27 cellular contexts compared by ENCODE assay signal in genomic region chr2:225573603-225574002, GRCh38.
"Had no signal": no experiment of that assay in that cellular context is flagged by ENCODE, and none has a peak within 500 bp of the region (broad histone marks: within the 10 kb centered on the region; RNA-seq: fewer than 3 reads in every experiment).

No MANE protein-coding gene starts in this region.

- H3K36me3 ChIP-seq: gastroesophageal sphincter, neutrophil, right lobe of liver, uterus, WERI-Rb-1 had no signal

- H3K27ac Mint-ChIP-seq: activated CD4-positive, alpha-beta memory T cell treated with anti-CD3 and anti-CD28 coated beads, Interleukin-2, amount 10 ng/mL, durations not matched to agents 7 days and 5 days; activated CD4-positive, alpha-beta T cell treated with anti-CD3 and anti-CD28 coated beads, Interleukin-2, amount 10 ng/mL, durations not matched to agents 7 days and 5 days; activated T-helper 17 cell treated with anti-CD3 and anti-CD28 coated beads, Interleukin-2, amount 50 U/mL, for 72 hours; nephron; progenitor cell of endocrine pancreas; stimulated activated naive CD8-positive, alpha-beta T cell treated with anti-CD3 and anti-CD28 coated beads, Interleukin-15, amount 100 ng/mL, for 72 hours; type B pancreatic cell had no signal

- H3K4me3 ChIP-seq: gastroesophageal sphincter, right lobe of liver, uterus had no signal

- H3K4me1 Mint-ChIP-seq: activated CD4-positive, alpha-beta memory T cell treated with anti-CD3 and anti-CD28 coated beads, Interleukin-2, amount 10 ng/mL, durations not matched to agents 7 days and 5 days; activated CD4-positive, alpha-beta T cell treated with anti-CD3 and anti-CD28 coated beads, Interleukin-2, amount 10 ng/mL, durations not matched to agents 7 days and 5 days; activated T-helper 17 cell treated with anti-CD3 and anti-CD28 coated beads, Interleukin-2, amount 50 U/mL, for 72 hours; stimulated activated naive CD8-positive, alpha-beta T cell treated with anti-CD3 and anti-CD28 coated beads, Interleukin-15, amount 100 ng/mL, for 72 hours had no signal

- ATAC-seq: activated CD4-positive, CD25-positive, alpha-beta regulatory T cell treated with anti-CD3 and anti-CD28 coated beads, Interleukin-2, amount 50 U/mL, for 24 hours; activated T-cell treated with anti-CD3 and anti-CD28 coated beads, Interleukin-2, amount 50 U/mL, for 4 hours; activated T-helper 17 cell treated with anti-CD3 and anti-CD28 coated beads, Interleukin-2, amount 50 U/mL, for 72 hours; gastroesophageal sphincter; left cardiac atrium; left ventricle myocardium superior; right lobe of liver; stimulated activated naive CD8-positive, alpha-beta T cell treated with anti-CD3 and anti-CD28 coated beads, Interleukin-15, amount 100 ng/mL, for 72 hours had no signal

- H3K36me3 Mint-ChIP-seq: type B pancreatic cell had no signal

- H3K9me3 ChIP-seq: gastroesophageal sphincter, neutrophil, right lobe of liver, uterus had no signal

- H3K4me3 Mint-ChIP-seq: activated CD4-positive, alpha-beta memory T cell treated with anti-CD3 and anti-CD28 coated beads, Interleukin-2, amount 10 ng/mL, durations not matched to agents 7 days and 5 days; activated CD4-positive, alpha-beta T cell treated with anti-CD3 and anti-CD28 coated beads, Interleukin-2, amount 10 ng/mL, durations not matched to agents 7 days and 5 days; activated T-cell treated with anti-CD3 and anti-CD28 coated beads, Interleukin-2, amount 50 U/mL, for 4 hours; activated T-helper 17 cell treated with anti-CD3 and anti-CD28 coated beads, Interleukin-2, amount 50 U/mL, for 72 hours; nephron; stimulated activated naive CD8-positive, alpha-beta T cell treated with anti-CD3 and anti-CD28 coated beads, Interleukin-15, amount 100 ng/mL, for 72 hours; type B pancreatic cell had no signal

- FAIRE-seq: astrocyte, endothelial cell of umbilical vein, keratinocyte had no signal

- H3K27me3 Mint-ChIP-seq: activated CD4-positive, alpha-beta T cell treated with anti-CD3 and anti-CD28 coated beads, Interleukin-2, amount 10 ng/mL, durations not matched to agents 7 days and 5 days; progenitor cell of endocrine pancreas; type B pancreatic cell had no signal

- DNase-seq: activated CD4-positive, alpha-beta memory T cell treated with anti-CD3 and anti-CD28 coated beads, Interleukin-2, amount 10 ng/mL, durations not matched to agents 7 days and 5 days; activated CD4-positive, alpha-beta T cell treated with anti-CD3 and anti-CD28 coated beads, Interleukin-2, amount 10 ng/mL, durations not matched to agents 7 days and 5 days; activated gamma-delta T cell treated with Interleukin-2 at 50 U/mL for 16 hours; activated naive CD4-positive, alpha-beta T cell treated with anti-CD3 and anti-CD28 coated beads, Interleukin-2, amount 50 U/mL, for 16 hours; activated T-cell treated with anti-CD3 and anti-CD28 coated beads, Interleukin-2, amount 50 U/mL, for 4 hours; amniotic stem cell; caudate nucleus; cortex of kidney; hippocampal formation; left cardiac atrium; left ventricle myocardium superior; right lobe of liver; stimulated activated CD4-positive, alpha-beta T cell treated with anti-CD3 and anti-CD28 coated beads, Interleukin-2, amount 100 ng/mL, for 48 hours; stimulated activated naive CD8-positive, alpha-beta T cell treated with anti-CD3 and anti-CD28 coated beads, Interleukin-15, amount 100 ng/mL, for 72 hours; substantia nigra; uterus; WERI-Rb-1 had no signal

- H3K27ac ChIP-seq: gastroesophageal sphincter, neutrophil, right lobe of liver, uterus, WERI-Rb-1 had no signal

- H3K9me3 Mint-ChIP-seq: activated CD4-positive, alpha-beta memory T cell treated with anti-CD3 and anti-CD28 coated beads, Interleukin-2, amount 10 ng/mL, durations not matched to agents 7 days and 5 days; activated T-cell treated with anti-CD3 and anti-CD28 coated beads, Interleukin-2, amount 50 U/mL, for 4 hours had no signal

- H3K4me1 ChIP-seq: gastroesophageal sphincter, right lobe of liver, uterus had no signal

- H3K27me3 ChIP-seq: gastroesophageal sphincter, neutrophil, right lobe of liver, uterus had no signal
